ENCODE assay signal across 1 cellular context in the genomic region with DNA sequence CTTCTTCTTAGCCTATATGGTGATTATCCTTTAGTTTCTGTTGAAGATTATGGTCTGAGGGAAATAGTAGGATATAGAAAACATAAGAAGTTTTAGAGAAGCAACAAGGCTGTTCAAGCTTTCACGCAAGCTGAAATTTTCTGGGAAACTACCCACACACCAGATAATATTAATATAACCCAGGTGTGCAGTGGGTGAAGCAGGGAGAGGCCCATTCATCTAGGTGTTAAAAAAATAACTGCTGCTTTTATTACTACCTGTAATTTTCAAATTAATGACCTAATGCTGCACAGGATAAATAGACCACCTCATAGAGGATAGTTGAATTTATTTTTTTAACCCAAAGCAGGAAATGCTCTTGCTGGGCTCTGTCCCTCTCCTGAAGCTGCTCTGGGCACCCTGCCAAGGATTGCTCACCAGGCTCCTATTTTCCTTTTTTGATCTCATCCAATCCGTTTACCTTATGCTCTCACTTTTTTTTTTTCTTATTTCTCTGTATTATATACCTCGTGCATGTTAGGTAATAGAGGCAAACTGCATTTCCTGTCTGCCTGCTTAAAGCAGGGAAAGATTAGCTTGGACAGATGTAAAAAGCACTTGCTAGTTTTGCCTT.
TF ChIP-seq lines count a peak whose summit lies in the region.

No MANE protein-coding gene starts in this region.

TF ChIP-seq in WTC11, 78 proteins besides CTCF, POLR2A, EP300 and RAD21 (continued from another document):
- TF ChIP-seq, protein P1, sequence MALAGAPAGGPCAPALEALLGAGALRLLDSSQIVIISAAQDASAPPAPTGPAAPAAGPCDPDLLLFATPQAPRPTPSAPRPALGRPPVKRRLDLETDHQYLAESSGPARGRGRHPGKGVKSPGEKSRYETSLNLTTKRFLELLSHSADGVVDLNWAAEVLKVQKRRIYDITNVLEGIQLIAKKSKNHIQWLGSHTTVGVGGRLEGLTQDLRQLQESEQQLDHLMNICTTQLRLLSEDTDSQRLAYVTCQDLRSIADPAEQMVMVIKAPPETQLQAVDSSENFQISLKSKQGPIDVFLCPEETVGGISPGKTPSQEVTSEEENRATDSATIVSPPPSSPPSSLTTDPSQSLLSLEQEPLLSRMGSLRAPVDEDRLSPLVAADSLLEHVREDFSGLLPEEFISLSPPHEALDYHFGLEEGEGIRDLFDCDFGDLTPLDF (CRISPR knock-in tag; IDR thresholded peaks at IDR 0.05), result no peak
- TF ChIP-seq, protein P2, sequence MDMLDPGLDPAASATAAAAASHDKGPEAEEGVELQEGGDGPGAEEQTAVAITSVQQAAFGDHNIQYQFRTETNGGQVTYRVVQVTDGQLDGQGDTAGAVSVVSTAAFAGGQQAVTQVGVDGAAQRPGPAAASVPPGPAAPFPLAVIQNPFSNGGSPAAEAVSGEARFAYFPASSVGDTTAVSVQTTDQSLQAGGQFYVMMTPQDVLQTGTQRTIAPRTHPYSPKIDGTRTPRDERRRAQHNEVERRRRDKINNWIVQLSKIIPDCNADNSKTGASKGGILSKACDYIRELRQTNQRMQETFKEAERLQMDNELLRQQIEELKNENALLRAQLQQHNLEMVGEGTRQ (CRISPR knock-in tag; IDR thresholded peaks at IDR 0.05), result no peak
- no peak for TF ChIP-seq NR2C2 (CRISPR knock-in tag; IDR thresholded peaks at IDR 0.05)
- TF ChIP-seq, protein P3, sequence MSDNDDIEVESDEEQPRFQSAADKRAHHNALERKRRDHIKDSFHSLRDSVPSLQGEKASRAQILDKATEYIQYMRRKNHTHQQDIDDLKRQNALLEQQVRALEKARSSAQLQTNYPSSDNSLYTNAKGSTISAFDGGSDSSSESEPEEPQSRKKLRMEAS (CRISPR knock-in tag; IDR thresholded peaks at IDR 0.05), result no peak
